In genomic region chr7:12719141-12719919, GRCh38 we compare ENCODE assay signal across 9 cellular contexts. TPM values are rescaled to one million over a fixed set of nuclear protein-coding genes. Genes with fewer than 3 reads are reported as not detected.
DNase-seq lines count a peak whose midpoint lies in the region; ATAC-seq and TF ChIP-seq lines count a peak whose summit lies in the region.
"Had no signal": no experiment of that assay in that cellular context is flagged by ENCODE, and none has a peak within 500 bp of the region (broad histone marks: within the 10 kb centered on the region; RNA-seq: fewer than 3 reads in every experiment).

No MANE protein-coding gene starts in this region.

- TF ChIP-seq CTCF in HFF-Myc (IDR thresholded peaks at IDR 0.05; ENCODE audit: low read depth, low read length, missing control alignments), result no peak
- no peak for TF ChIP-seq CTCF in RWPE2 (IDR thresholded peaks at IDR 0.05; ENCODE audit: poor library complexity, severe bottlenecking)
- TF ChIP-seq CTCF in fibroblast of pulmonary artery (IDR thresholded peaks at IDR 0.05; ENCODE audit: low read length, missing control alignments), result no peak
- TF ChIP-seq CTCF in adrenal gland (IDR thresholded peaks at IDR 0.05), result no peak

- H3K9me3 ChIP-seq in RWPE2 (ENCODE audit: severe bottlenecking) (no peaks in the 10 kb centered on the region), adrenal gland (replicated peaks in 1 of 3) (no peaks in the 10 kb centered on the region)

- peaks cover 44% of the 10 kb centered on the region for H3K4me1 Mint-ChIP-seq in stimulated activated effector memory CD8-positive, alpha-beta T cell treated with anti-CD3 and anti-CD28 coated beads, Interleukin-12 subunit alpha, Interleukin-12 subunit beta, amount 100 ng/mL, for 72 hours

- DNase-seq in HFF-Myc (ENCODE audit: extremely low read depth, low read depth), result peak; percentile 21
- DNase-seq in RWPE2 (ENCODE audit: low spot score), result no peak
- peak; percentile 80 for DNase-seq in fibroblast of pulmonary artery (ENCODE audit: low read depth)
- DNase-seq in stimulated activated effector memory CD8-positive, alpha-beta T cell treated with anti-CD3 and anti-CD28 coated beads, Interleukin-12 subunit alpha, Interleukin-12 subunit beta, amount 100 ng/mL, for 72 hours (ENCODE audit: low spot score in 2 of 2), result no peak
- no peak for DNase-seq in adrenal gland
- no peak for DNase-seq in NCI-H82 treated with DMSO at 0.1 percent for 48 hours (lab: John Stamatoyannopoulos, UW; ENCODE audit: unreplicated experiment)
- DNase-seq: Karpas-422 had no signal

- H3K4me3 ChIP-seq in HFF-Myc (replicated peaks; ENCODE audit: low read depth, low read length) (no peak overlapping the region), RWPE2 (ENCODE audit: severe bottlenecking) (no peak overlapping the region), fibroblast of pulmonary artery (replicated peaks; ENCODE audit: low read depth, low read length) (no peak overlapping the region), adrenal gland (no peak overlapping the region)

- no peaks in the 10 kb centered on the region for H3K36me3 ChIP-seq in RWPE2 (ENCODE audit: low read depth)
- no peaks in the 10 kb centered on the region for H3K36me3 ChIP-seq in adrenal gland (replicated peaks in 1 of 2)

- 37 to 53% (median 40%) methylated on average over 5 of the region's 5 CpGs for WGBS in adrenal gland, 4 donors

- H3K4me3 Mint-ChIP-seq in stimulated activated effector memory CD8-positive, alpha-beta T cell treated with anti-CD3 and anti-CD28 coated beads, Interleukin-12 subunit alpha, Interleukin-12 subunit beta, amount 100 ng/mL, for 72 hours, result no peak overlapping the region

- TF ChIP-seq POLR2A in adrenal gland (IDR thresholded peaks at IDR 0.05), result no peak

- peak overlapping the region; percentile 27 for H3K27ac Mint-ChIP-seq in stimulated activated effector memory CD8-positive, alpha-beta T cell treated with anti-CD3 and anti-CD28 coated beads, Interleukin-12 subunit alpha, Interleukin-12 subunit beta, amount 100 ng/mL, for 72 hours

- no peaks in the 10 kb centered on the region for H3K36me3 Mint-ChIP-seq in stimulated activated effector memory CD8-positive, alpha-beta T cell treated with anti-CD3 and anti-CD28 coated beads, Interleukin-12 subunit alpha, Interleukin-12 subunit beta, amount 100 ng/mL, for 72 hours

- H3K9me3 Mint-ChIP-seq in stimulated activated effector memory CD8-positive, alpha-beta T cell treated with anti-CD3 and anti-CD28 coated beads, Interleukin-12 subunit alpha, Interleukin-12 subunit beta, amount 100 ng/mL, for 72 hours, result no peaks in the 10 kb centered on the region

- H3K4me1 ChIP-seq in RWPE2 (ENCODE audit: insufficient read depth, poor library complexity, severe bottlenecking) (peaks cover 48% of the 10 kb centered on the region), adrenal gland (replicated peaks in 1 of 2) (peaks cover 8 to 10% of the 10 kb centered on the region in 2 donors)

- intact Hi-C loops in adrenal gland (cut with DNase I), result no loop called here

- H3K27ac ChIP-seq in RWPE2 (ENCODE audit: poor library complexity, severe bottlenecking) (peak overlapping the region; percentile 94), adrenal gland (peak overlapping the region in 2 of 5 donors; percentile 38 to 61)

- no peaks in the 10 kb centered on the region for H3K27me3 ChIP-seq in RWPE2 (ENCODE audit: insufficient read depth, poor library complexity, severe bottlenecking)
- no peaks in the 10 kb centered on the region for H3K27me3 ChIP-seq in adrenal gland

- ATAC-seq in RWPE2 (ENCODE audit: low read depth) (peak; percentile 55), HG03565 (IDR thresholded peaks at IDR 0.05; ENCODE audit: unreplicated experiment) (no peak), HG02938 (IDR thresholded peaks at IDR 0.05; ENCODE audit: unreplicated experiment) (no peak)
- peak; percentile 72 for ATAC-seq in stimulated activated effector memory CD8-positive, alpha-beta T cell treated with anti-CD3 and anti-CD28 coated beads, Interleukin-12 subunit alpha, Interleukin-12 subunit beta, amount 100 ng/mL, for 72 hours

RNA-seq across cellular contexts. Expression of gene ARL4A, which starts 31.9 kb away (rescaled TPM):
- total RNA-seq in adrenal gland, result 10 to 100 TPM in 4 of 8 donors, 1 to 10 TPM in 4; 8.9 to 27.8 (median 10.1) TPM
- polyA plus RNA-seq in adrenal gland, result 10 to 100 TPM in 1 of 3 donors, 1 to 10 TPM in 2; 7.7 to 12.4 (median 8.1) TPM

Comparison
In these comparisons a context has a peak if more than half of its experiments do, and no peak if none do; other contexts are left out.
1. DNase-seq: peak in HFF-Myc (single experiment) and fibroblast of pulmonary artery (single experiment); none in RWPE2 (single experiment), stimulated activated effector memory CD8-positive, alpha-beta T cell treated with anti-CD3 and anti-CD28 coated beads, Interleukin-12 subunit alpha, Interleukin-12 subunit beta, amount 100 ng/mL, for 72 hours (0 of 2), adrenal gland (0 of 7) and NCI-H82 treated with DMSO at 0.1 percent for 48 hours (single experiment).
2. ATAC-seq: peak in RWPE2 (single experiment) and stimulated activated effector memory CD8-positive, alpha-beta T cell treated with anti-CD3 and anti-CD28 coated beads, Interleukin-12 subunit alpha, Interleukin-12 subunit beta, amount 100 ng/mL, for 72 hours (single experiment); none in HG03565 (single experiment) and HG02938 (single experiment).